Comparison of ENCODE assay signal across 13 cellular contexts in genomic region chr3:196788509-196788908, GRCh38. TPM values are rescaled to one million over a fixed set of nuclear protein-coding genes. Genes with fewer than 3 reads are reported as not detected.
DNase-seq lines count a peak whose midpoint lies in the region; ATAC-seq, FAIRE-seq and TF ChIP-seq lines count a peak whose summit lies in the region.
"Had no signal": no experiment of that assay in that cellular context is flagged by ENCODE, and none has a peak within 500 bp of the region (broad histone marks: within the 10 kb centered on the region; RNA-seq: fewer than 3 reads in every experiment).

No MANE protein-coding gene starts in this region.

- intact Hi-C loops in A673 (cut with micrococcal nuclease; ENCODE audit: unreplicated experiment) (no loop called here), stomach (cut with DNase I; ENCODE audit: low total_unique reads) (no loop called here)

- no peak for ATAC-seq in GM19467 (IDR thresholded peaks at IDR 0.05; ENCODE audit: unreplicated experiment)

- DNase-seq in A673 (ENCODE audit: low spot score), result peak; percentile 44
- no peak for DNase-seq in H54 (ENCODE audit: insufficient read length, low spot score)
- DNase-seq in left kidney (ENCODE audit: low read depth, low spot score), result peak; percentile 46
- no peak for DNase-seq in cerebellar nuclear complex (lab: John Stamatoyannopoulos, UW)
- no peak for DNase-seq in BE2C
- DNase-seq in stomach, result no peak
- DNase-seq: activated CD4-positive, alpha-beta T cell treated with anti-CD3 and anti-CD28 coated beads, Interleukin-2, amount 50 U/mL, for 48 hours; dorsolateral prefrontal cortex; retina had no signal

- H3K4me1 ChIP-seq in A673 (ENCODE audit: insufficient read depth, low read length, poor library complexity, severe bottlenecking) (peaks cover 11% of the 10 kb centered on the region), BE2C (no peaks in the 10 kb centered on the region), stomach (peaks cover 3 to 39% (median 20%) of the 10 kb centered on the region in 4 donors)

- TF ChIP-seq EP300 in stomach (IDR thresholded peaks at IDR 0.05), result no peak

- H3K4me3 ChIP-seq in A673 (ENCODE audit: low read depth, low read length, poor library complexity, severe bottlenecking), result no peak overlapping the region
- no peak overlapping the region for H3K4me3 ChIP-seq in BE2C (ENCODE audit: low read depth, low read length)
- H3K4me3 ChIP-seq in stomach, result no peak overlapping the region
- H3K4me3 ChIP-seq: dorsolateral prefrontal cortex, SJSA1 had no signal

- peak; percentile 38 for FAIRE-seq in H54 (lab: Jason Lieb, UNC)
- FAIRE-seq: TTC549 had no signal

- TF ChIP-seq POLR2A in H54 (IDR thresholded peaks at IDR 0.05; ENCODE audit: low read depth, low read length), result no peak
- no peak for TF ChIP-seq POLR2A in stomach (IDR thresholded peaks at IDR 0.05)

- 74 to 82% (median 77%) methylated on average over 5 of the region's 5 CpGs for WGBS in stomach, 5 donors

- POLR2A ChIA-PET in A673 (lab: Charles Lee; ENCODE audit: low non-redundant PET), result no interaction called here

- no peak overlapping the region for H3K27ac ChIP-seq in A673 (ENCODE audit: low read depth, low read length, poor library complexity, severe bottlenecking)
- H3K27ac ChIP-seq in VCaP, result peak overlapping the region; percentile 84
- H3K27ac ChIP-seq in stomach, result no peak overlapping the region
- H3K27ac ChIP-seq: SJSA1 had no signal

- H3K27me3 ChIP-seq in A673 (replicated peaks; ENCODE audit: insufficient read depth, low read depth, low read length, poor library complexity) (no peaks in the 10 kb centered on the region), BE2C (no peaks in the 10 kb centered on the region), stomach (no peaks in the 10 kb centered on the region)
- H3K27me3 ChIP-seq: dorsolateral prefrontal cortex, SJSA1 had no signal

- CTCF ChIA-PET in A673 (lab: Charles Lee), result no interaction called here

- H3K9me3 ChIP-seq in A673 (ENCODE audit: low read depth, low read length, poor library complexity, severe bottlenecking), result no peaks in the 10 kb centered on the region
- H3K9me3 ChIP-seq in BE2C, result no peaks in the 10 kb centered on the region
- H3K9me3 ChIP-seq in stomach, result no peaks in the 10 kb centered on the region
- H3K9me3 ChIP-seq: SJSA1 had no signal

- BruUV-seq in A673 (replicated peaks; lab: Mats Ljungman, UMichigan), result no TSS peak

- H3K36me3 ChIP-seq in A673 (ENCODE audit: insufficient read depth, low read length, poor library complexity, severe bottlenecking), result peaks cover 47% of the 10 kb centered on the region
- H3K36me3 ChIP-seq in BE2C, result peaks cover 14% of the 10 kb centered on the region
- H3K36me3 ChIP-seq in stomach, result peaks cover 3 to 34% (median 22%) of the 10 kb centered on the region in 4 donors

- TF ChIP-seq CTCF in A673 (conservative IDR thresholded peaks at IDR 0.05; ENCODE audit: low read depth, low read length) (no peak), VCaP (conservative IDR thresholded peaks at IDR 0.05) (no peak), BE2C (IDR thresholded peaks at IDR 0.05; ENCODE audit: low read depth, low read length) (no peak), stomach (IDR thresholded peaks at IDR 0.05) (no peak)

RNA-seq across cellular contexts. Expression of gene PAK2, which starts 48.9 kb away (rescaled TPM):
- 93.2 and 102 TPM in 2 replicates for total RNA-seq in A673 (2021)
- polyA plus RNA-seq in BE2C (2012; ENCODE audit: insufficient read depth, insufficient read length, low read depth), result 43.8 TPM
- 10 to 100 TPM; 11.1 to 88.7 (median 42.4) TPM for total RNA-seq in stomach
- 10 to 100 TPM; 13.5 to 17.6 (median 16.1) TPM for polyA plus RNA-seq in stomach

Comparison
In these comparisons a context has a peak if more than half of its experiments do, and no peak if none do; other contexts are left out.
1. DNase-seq: peak in A673 (single experiment) and left kidney (single experiment); none in H54 (single experiment), cerebellar nuclear complex (0 of 2), BE2C (single experiment) and stomach (single experiment).